ENCODE assay signal across 10 cellular contexts in the genomic region with DNA sequence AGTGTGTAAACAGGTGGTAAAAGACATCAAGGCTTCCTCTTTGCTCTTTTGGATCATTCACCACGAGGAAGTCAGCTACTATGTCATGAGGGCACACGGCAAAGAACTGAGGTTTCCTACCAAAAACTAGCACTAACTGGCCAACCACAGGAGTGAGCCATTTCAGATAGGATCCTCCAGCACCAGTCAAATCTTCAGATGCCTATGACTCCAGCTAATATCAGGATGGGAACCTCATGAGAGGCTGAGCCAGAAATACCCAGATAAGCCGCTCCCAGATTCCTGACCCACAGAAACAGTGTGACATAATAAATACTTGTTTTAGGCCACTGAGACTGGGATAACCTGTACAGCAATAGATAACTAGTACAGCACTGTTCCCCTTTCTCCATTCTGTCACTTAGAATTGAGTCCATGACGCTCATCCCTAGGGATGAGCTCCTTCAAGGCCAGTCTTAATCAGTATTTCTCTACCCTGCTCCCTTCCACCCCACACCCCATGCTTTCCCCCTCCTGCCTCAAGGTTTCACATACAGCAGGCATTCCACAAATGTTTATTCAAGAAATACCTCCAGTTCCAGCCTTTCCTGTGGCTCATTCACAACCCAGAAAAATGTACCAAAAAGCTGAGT.
DNase-seq lines count a peak whose midpoint lies in the region; ATAC-seq and TF ChIP-seq lines count a peak whose summit lies in the region.
"Had no signal": no experiment of that assay in that cellular context is flagged by ENCODE, and none has a peak within 500 bp of the region (broad histone marks: within the 10 kb centered on the region; RNA-seq: fewer than 3 reads in every experiment).

No MANE protein-coding gene starts in this region.

- no peak for ATAC-seq in GM21737 (IDR thresholded peaks at IDR 0.05; ENCODE audit: unreplicated experiment)
- ATAC-seq in HG03045 (IDR thresholded peaks at IDR 0.05; ENCODE audit: unreplicated experiment), result no peak

- no peak for TF ChIP-seq CTCF in spleen (IDR thresholded peaks at IDR 0.05 in 8 of 11, conservative IDR thresholded peaks at IDR 0.05 in 3 of 11)

- no peak for TF ChIP-seq POLR2A in spleen (IDR thresholded peaks at IDR 0.05)

- 58 to 67% (median 65%) methylated on average over 4 of the region's 4 CpGs for WGBS in spleen, 5 donors

- H3K4me1 ChIP-seq in SJCRH30 (peaks cover 22% of the 10 kb centered on the region), spleen (no peaks in the 10 kb centered on the region)

- H3K36me3 ChIP-seq in SJCRH30 (no peaks in the 10 kb centered on the region), spleen (no peaks in the 10 kb centered on the region)

- no peak overlapping the region for H3K4me3 ChIP-seq in SJCRH30
- no peak overlapping the region for H3K4me3 ChIP-seq in spleen

- intact Hi-C loops in spleen (cut with DNase I; ENCODE audit: low total_unique reads), result no loop called here

- H3K9me3 ChIP-seq in SJCRH30 (replicated peaks) (no peaks in the 10 kb centered on the region), spleen (peaks cover 0 to 4% (median 0%) of the 10 kb centered on the region in 8 donors)

- DNase-seq in GM04503 (ENCODE audit: low read depth) (peak; percentile 39), SJCRH30 (peak; percentile 48 to 49), glomerular visceral epithelial cell (ENCODE audit: extremely low spot score) (peak; percentile 77), renal cortical epithelial cell (ENCODE audit: low read depth) (peak; percentile 76), spleen (no peak)
- no peak for DNase-seq in stimulated activated CD4-positive, alpha-beta T cell treated with anti-CD3 and anti-CD28 coated beads, Interleukin-4, amount 100 ng/mL, for 24 hours
- DNase-seq: activated CD4-positive, alpha-beta T cell treated with anti-CD3 and anti-CD28 coated beads, Interleukin-2, amount 10 ng/mL, durations not matched to agents 24 days and 14 days; midbrain had no signal

- no peaks in the 10 kb centered on the region for H3K27me3 ChIP-seq in SJCRH30
- no peaks in the 10 kb centered on the region for H3K27me3 ChIP-seq in spleen (replicated peaks in 1 of 7)

- H3K27ac ChIP-seq in SJCRH30, result 0 out of 2 replicates have a peak overlapping the region, but pooled peaks have one; percentile 14
- H3K27ac ChIP-seq in spleen, result no peak overlapping the region

Comparison
In these comparisons a context has a peak if more than half of its experiments do, and no peak if none do; other contexts are left out.
1. DNase-seq: peak in GM04503 (single experiment), SJCRH30 (2 of 2), glomerular visceral epithelial cell (single experiment) and renal cortical epithelial cell (single experiment); none in spleen (single experiment) and stimulated activated CD4-positive, alpha-beta T cell treated with anti-CD3 and anti-CD28 coated beads, Interleukin-4, amount 100 ng/mL, for 24 hours (single experiment).